In genomic region chr3:127745656-127746399, GRCh38 we compare ENCODE assay signal across 1 cellular context.
TF ChIP-seq lines count a peak whose summit lies in the region.

No MANE protein-coding gene starts in this region.

TF ChIP-seq in A549, 52 proteins besides CTCF, POLR2A, EP300 and RAD21 (continued from another document):
- TF ChIP-seq HES2 (IDR thresholded peaks at IDR 0.05) = no peak
- TF ChIP-seq FOSB (CRISPR knock-in tag; IDR thresholded peaks at IDR 0.05) = no peak
